9 cellular contexts compared by ENCODE assay signal in the genomic region with DNA sequence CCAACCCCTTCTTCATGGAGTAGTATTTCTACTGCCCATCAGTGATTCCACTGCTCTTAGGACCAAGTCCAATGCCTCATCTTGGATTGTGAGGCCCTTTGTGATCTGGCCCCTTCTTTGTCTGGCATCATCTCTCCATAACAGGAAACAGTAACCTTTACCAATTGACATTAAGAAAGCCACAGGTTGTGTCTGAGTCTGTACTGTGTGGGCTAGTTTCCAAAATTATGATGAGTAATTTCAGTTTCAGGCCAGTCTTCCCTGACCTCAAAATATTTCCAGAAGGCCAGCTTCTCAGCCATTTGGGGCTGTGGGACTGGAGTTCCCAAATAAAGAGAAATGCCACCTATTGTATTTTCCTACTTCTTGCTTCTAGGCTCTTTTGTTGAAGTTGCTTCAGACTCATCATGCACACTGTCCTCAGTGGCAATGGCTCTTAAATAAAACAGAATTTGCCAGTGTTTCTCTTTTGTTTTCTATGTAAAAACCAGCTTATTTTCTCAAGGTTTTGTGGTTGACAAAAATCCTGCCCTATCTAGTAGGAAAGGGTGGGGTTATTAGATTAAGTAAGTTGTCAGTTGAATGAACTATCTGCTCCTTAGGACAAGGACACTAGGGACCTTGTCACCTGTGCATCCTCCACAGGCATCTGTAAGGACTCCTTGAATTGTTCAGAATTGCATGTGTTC. TPM values are rescaled to one million over a fixed set of nuclear protein-coding genes. Genes with fewer than 3 reads are reported as not detected.
DNase-seq lines count a peak whose midpoint lies in the region; ATAC-seq and TF ChIP-seq lines count a peak whose summit lies in the region.
"Had no signal": no experiment of that assay in that cellular context is flagged by ENCODE, and none has a peak within 500 bp of the region (broad histone marks: within the 10 kb centered on the region; RNA-seq: fewer than 3 reads in every experiment).

No MANE protein-coding gene starts in this region.

- H3K4me3 ChIP-seq in brain microvascular endothelial cell (ENCODE audit: low read depth, low read length), result no peak overlapping the region

- H3K27me3 ChIP-seq in brain microvascular endothelial cell (replicated peaks), result no peaks in the 10 kb centered on the region

- DNase-seq in EH (ENCODE audit: low read depth) (peak; percentile 76), brain microvascular endothelial cell (peak; percentile 64), nucleus accumbens (lab: John Stamatoyannopoulos, UW) (no peak), NCI-H2081 (lab: John Stamatoyannopoulos, UW) (no peak), HuH-7 (ENCODE audit: low spot score) (no peak), occipital lobe (lab: John Stamatoyannopoulos, UW) (no peak)

- in situ Hi-C loops in brain microvascular endothelial cell (cut with HindIII; ENCODE audit: low pct_ligation_motif_present, low sequenced_read_pairs), result loop anchor here (25.0 kb wide), 1 partner anchor 87 kb away; no protein-coding TSS in a partner anchor

- no peak for TF ChIP-seq CTCF in brain microvascular endothelial cell (IDR thresholded peaks at IDR 0.05; ENCODE audit: low read depth, low read length, missing control alignments)

- H3K36me3 ChIP-seq in brain microvascular endothelial cell (replicated peaks), result no peaks in the 10 kb centered on the region

- ATAC-seq in GM19452 (IDR thresholded peaks at IDR 0.05; ENCODE audit: unreplicated experiment) (peak; percentile 77), HG03460 (IDR thresholded peaks at IDR 0.05; ENCODE audit: unreplicated experiment) (peak; percentile 90)

- H3K27ac ChIP-seq in brain microvascular endothelial cell, result peak overlapping the region; percentile 49

RNA-seq across cellular contexts. Expression of gene ACKR4, which starts 47.0 kb away (rescaled TPM):
- total RNA-seq in occipital lobe, result 0.16 TPM
- total RNA-seq: epithelial cell of proximal tubule had no signal

Comparison
In these comparisons a context has a peak if more than half of its experiments do, and no peak if none do; other contexts are left out.
1. DNase-seq: peak in EH (single experiment) and brain microvascular endothelial cell (single experiment); none in nucleus accumbens (0 of 56), NCI-H2081 (0 of 2), HuH-7 (single experiment) and occipital lobe (single experiment).